Comparison of ENCODE assay signal across 2 cellular contexts in genomic region chr5:68356623-68357022, GRCh38.
TF ChIP-seq lines count a peak whose summit lies in the region.

No MANE protein-coding gene starts in this region.

TF ChIP-seq in GM23338, 12 proteins besides CTCF, POLR2A, EP300 and RAD21 (continued from another document):
- TF ChIP-seq REST (IDR thresholded peaks at IDR 0.05; ENCODE audit: unreplicated experiment), result no peak

TF ChIP-seq in neural cell, 6 proteins besides CTCF, POLR2A, EP300 and RAD21 (continued from another document):
- no peak for TF ChIP-seq EZH2 (IDR thresholded peaks at IDR 0.05; ENCODE audit: borderline replicate concordance, insufficient read depth, low read length, poor library complexity, severe bottlenecking)
